ENCODE assay signal across 1 cellular context in the genomic region with DNA sequence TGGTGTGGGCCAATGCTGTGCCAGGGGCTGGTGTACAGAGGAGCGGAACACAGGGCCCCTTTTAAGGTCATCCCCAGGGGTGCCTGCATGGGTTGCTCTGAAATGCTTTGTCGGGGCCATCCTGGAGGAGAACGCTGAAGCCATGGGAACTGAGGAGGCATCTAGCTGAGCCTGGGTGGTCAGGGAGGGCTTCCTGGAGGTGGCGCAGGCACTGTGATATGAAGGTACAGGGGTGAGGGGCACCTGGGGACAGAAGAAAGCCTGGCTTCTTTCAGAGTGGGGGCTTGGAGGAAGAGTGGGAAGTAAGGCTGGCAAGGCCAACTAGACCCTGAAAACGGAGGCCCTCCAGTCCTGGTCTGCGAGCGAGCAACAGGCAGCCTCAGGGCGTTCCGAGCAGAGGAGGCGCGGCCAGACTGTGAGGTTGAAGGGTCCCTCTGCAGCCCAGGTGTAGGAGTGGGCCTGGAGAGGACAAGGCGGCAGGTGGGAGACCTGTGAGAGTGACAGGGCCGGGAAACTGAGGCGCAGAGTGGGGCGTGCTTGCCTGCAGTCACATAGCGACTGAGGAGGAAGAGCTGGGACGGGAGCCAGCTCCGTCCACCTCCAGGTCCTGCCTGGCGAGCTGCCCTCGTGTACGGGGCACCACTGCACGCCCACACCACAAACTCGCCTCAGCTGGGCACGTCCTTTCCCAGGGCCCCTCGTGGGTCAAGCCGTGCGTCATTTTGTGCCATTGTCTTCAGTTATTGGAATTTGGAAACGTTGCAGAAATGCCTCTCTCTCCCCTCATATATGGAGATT.
TF ChIP-seq lines count a peak whose summit lies in the region.

No MANE protein-coding gene starts in this region.

TF ChIP-seq in H1, 55 proteins besides CTCF, POLR2A, EP300 and RAD21:
- TF ChIP-seq TAF7 (optimal IDR thresholded peaks at IDR 0.05; ENCODE audit: borderline replicate concordance, low read depth, low read length): no peak
- no peak for TF ChIP-seq JUND (IDR thresholded peaks at IDR 0.05; ENCODE audit: low read length)
- TF ChIP-seq TBP (IDR thresholded peaks at IDR 0.05; ENCODE audit: low read depth, low read length): no peak
- TF ChIP-seq, protein P1, sequence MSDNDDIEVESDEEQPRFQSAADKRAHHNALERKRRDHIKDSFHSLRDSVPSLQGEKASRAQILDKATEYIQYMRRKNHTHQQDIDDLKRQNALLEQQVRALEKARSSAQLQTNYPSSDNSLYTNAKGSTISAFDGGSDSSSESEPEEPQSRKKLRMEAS (IDR thresholded peaks at IDR 0.05): no peak
- TF ChIP-seq KDM4A (IDR thresholded peaks at IDR 0.05; ENCODE audit: low read depth, low read length, severe bottlenecking): no peak
- TF ChIP-seq RBBP5 (IDR thresholded peaks at IDR 0.05; ENCODE audit: borderline replicate concordance, low read depth, low read length): no peak
- TF ChIP-seq, protein P2, sequence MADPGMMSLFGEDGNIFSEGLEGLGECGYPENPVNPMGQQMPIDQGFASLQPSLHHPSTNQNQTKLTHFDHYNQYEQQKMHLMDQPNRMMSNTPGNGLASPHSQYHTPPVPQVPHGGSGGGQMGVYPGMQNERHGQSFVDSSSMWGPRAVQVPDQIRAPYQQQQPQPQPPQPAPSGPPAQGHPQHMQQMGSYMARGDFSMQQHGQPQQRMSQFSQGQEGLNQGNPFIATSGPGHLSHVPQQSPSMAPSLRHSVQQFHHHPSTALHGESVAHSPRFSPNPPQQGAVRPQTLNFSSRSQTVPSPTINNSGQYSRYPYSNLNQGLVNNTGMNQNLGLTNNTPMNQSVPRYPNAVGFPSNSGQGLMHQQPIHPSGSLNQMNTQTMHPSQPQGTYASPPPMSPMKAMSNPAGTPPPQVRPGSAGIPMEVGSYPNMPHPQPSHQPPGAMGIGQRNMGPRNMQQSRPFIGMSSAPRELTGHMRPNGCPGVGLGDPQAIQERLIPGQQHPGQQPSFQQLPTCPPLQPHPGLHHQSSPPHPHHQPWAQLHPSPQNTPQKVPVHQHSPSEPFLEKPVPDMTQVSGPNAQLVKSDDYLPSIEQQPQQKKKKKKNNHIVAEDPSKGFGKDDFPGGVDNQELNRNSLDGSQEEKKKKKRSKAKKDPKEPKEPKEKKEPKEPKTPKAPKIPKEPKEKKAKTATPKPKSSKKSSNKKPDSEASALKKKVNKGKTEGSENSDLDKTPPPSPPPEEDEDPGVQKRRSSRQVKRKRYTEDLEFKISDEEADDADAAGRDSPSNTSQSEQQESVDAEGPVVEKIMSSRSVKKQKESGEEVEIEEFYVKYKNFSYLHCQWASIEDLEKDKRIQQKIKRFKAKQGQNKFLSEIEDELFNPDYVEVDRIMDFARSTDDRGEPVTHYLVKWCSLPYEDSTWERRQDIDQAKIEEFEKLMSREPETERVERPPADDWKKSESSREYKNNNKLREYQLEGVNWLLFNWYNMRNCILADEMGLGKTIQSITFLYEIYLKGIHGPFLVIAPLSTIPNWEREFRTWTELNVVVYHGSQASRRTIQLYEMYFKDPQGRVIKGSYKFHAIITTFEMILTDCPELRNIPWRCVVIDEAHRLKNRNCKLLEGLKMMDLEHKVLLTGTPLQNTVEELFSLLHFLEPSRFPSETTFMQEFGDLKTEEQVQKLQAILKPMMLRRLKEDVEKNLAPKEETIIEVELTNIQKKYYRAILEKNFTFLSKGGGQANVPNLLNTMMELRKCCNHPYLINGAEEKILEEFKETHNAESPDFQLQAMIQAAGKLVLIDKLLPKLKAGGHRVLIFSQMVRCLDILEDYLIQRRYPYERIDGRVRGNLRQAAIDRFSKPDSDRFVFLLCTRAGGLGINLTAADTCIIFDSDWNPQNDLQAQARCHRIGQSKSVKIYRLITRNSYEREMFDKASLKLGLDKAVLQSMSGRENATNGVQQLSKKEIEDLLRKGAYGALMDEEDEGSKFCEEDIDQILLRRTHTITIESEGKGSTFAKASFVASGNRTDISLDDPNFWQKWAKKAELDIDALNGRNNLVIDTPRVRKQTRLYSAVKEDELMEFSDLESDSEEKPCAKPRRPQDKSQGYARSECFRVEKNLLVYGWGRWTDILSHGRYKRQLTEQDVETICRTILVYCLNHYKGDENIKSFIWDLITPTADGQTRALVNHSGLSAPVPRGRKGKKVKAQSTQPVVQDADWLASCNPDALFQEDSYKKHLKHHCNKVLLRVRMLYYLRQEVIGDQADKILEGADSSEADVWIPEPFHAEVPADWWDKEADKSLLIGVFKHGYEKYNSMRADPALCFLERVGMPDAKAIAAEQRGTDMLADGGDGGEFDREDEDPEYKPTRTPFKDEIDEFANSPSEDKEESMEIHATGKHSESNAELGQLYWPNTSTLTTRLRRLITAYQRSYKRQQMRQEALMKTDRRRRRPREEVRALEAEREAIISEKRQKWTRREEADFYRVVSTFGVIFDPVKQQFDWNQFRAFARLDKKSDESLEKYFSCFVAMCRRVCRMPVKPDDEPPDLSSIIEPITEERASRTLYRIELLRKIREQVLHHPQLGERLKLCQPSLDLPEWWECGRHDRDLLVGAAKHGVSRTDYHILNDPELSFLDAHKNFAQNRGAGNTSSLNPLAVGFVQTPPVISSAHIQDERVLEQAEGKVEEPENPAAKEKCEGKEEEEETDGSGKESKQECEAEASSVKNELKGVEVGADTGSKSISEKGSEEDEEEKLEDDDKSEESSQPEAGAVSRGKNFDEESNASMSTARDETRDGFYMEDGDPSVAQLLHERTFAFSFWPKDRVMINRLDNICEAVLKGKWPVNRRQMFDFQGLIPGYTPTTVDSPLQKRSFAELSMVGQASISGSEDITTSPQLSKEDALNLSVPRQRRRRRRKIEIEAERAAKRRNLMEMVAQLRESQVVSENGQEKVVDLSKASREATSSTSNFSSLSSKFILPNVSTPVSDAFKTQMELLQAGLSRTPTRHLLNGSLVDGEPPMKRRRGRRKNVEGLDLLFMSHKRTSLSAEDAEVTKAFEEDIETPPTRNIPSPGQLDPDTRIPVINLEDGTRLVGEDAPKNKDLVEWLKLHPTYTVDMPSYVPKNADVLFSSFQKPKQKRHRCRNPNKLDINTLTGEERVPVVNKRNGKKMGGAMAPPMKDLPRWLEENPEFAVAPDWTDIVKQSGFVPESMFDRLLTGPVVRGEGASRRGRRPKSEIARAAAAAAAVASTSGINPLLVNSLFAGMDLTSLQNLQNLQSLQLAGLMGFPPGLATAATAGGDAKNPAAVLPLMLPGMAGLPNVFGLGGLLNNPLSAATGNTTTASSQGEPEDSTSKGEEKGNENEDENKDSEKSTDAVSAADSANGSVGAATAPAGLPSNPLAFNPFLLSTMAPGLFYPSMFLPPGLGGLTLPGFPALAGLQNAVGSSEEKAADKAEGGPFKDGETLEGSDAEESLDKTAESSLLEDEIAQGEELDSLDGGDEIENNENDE (IDR thresholded peaks at IDR 0.05; ENCODE audit: insufficient replicate concordance, low read length): no peak
- no peak for TF ChIP-seq EZH2 (IDR thresholded peaks at IDR 0.05; ENCODE audit: low read depth, low read length, severe bottlenecking)
- TF ChIP-seq NRF1 (IDR thresholded peaks at IDR 0.05; ENCODE audit: low read depth, low read length): no peak
- TF ChIP-seq JUN (IDR thresholded peaks at IDR 0.05; ENCODE audit: low read depth, low read length): no peak
- TF ChIP-seq PHF8 (conservative IDR thresholded peaks at IDR 0.05; ENCODE audit: low read depth, low read length): no peak
